21 cellular contexts compared by ENCODE assay signal in the genomic region with DNA sequence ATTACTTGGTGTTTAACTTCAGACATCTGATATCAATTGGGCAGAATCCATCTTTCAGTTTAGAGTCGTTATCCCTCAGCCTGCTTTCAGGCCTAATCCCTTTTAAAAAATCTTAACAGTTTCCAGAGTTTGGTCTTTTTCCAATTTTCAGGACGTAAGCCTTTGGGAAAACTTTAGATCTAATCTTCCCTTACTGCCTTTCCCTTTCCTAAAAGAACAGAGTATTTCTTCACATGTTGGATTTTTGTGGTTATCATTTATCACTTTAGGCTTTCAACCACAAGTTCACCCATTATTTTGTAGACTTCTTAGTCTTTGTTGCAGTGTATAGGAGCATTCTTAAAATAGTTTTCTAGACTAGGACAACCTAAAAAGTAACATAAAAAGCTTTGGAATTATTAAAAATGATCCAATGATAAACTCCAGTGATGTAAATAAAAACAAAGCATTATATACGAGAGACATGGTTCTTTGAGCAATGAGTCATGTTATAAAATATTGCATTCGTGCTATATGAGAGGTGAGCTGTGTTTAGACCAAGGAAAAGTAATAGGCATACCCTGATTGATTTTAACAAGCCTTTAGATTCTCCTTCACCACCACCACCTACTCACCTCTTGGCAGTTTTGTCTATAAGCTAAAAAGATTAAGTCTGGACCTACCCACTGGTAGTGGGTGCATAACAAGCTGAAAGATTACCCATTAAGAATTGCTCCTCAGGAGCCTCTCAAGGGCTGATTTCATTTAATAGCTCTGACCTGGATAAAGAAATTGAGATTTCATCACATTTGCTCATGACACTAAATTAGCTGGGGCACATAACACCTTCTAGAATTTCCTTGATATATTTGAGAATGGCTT.
DNase-seq lines count a peak whose midpoint lies in the region; ATAC-seq and TF ChIP-seq lines count a peak whose summit lies in the region.
"Had no signal": no experiment of that assay in that cellular context is flagged by ENCODE, and none has a peak within 500 bp of the region (broad histone marks: within the 10 kb centered on the region; RNA-seq: fewer than 3 reads in every experiment).

No MANE protein-coding gene starts in this region.

- no peaks in the 10 kb centered on the region for H3K36me3 ChIP-seq in ACC112 (ENCODE audit: insufficient read depth, low read length)
- H3K36me3 ChIP-seq in HEK293 (ENCODE audit: control insufficient read depth in 2 of 2, insufficient read depth in 1 of 2, low read length in 2 of 2): no peaks in the 10 kb centered on the region
- no peaks in the 10 kb centered on the region for H3K36me3 ChIP-seq in lower lobe of right lung
- no peaks in the 10 kb centered on the region for H3K36me3 ChIP-seq in body of pancreas (replicated peaks in 1 of 2; ENCODE audit: insufficient read depth in 1 of 2, low read depth in 2 of 2)
- H3K36me3 ChIP-seq: adrenal gland had no signal

- WGBS in body of pancreas, 2 donors: 45 to 52% methylated on average over 4 of the region's 4 CpGs

- no peak overlapping the region for H3K4me3 ChIP-seq in ACC112 (ENCODE audit: low read depth, low read length)
- H3K4me3 ChIP-seq in HEK293 (ENCODE audit: low read depth, low read length): no peak overlapping the region
- H3K4me3 ChIP-seq in lower lobe of right lung: no peak overlapping the region
- H3K4me3 ChIP-seq in body of pancreas: no peak overlapping the region
- H3K4me3 ChIP-seq: A549, adrenal gland had no signal

- peak overlapping the region; percentile 49 for H3K27ac Mint-ChIP-seq in mesothelial cell of epicardium
- H3K27ac Mint-ChIP-seq: activated CD4-positive, alpha-beta T cell treated with anti-CD3 and anti-CD28 coated beads, Interleukin-2, amount 10 ng/mL, durations not matched to agents 7 days and 5 days; CD14-positive monocyte; naive thymus-derived CD4-positive, alpha-beta T cell; T-cell had no signal

- no peaks in the 10 kb centered on the region for H3K79me2 ChIP-seq in ACC112 (ENCODE audit: control insufficient read depth, insufficient read depth, low read length, unreplicated experiment)

- TF ChIP-seq CTCF in HEK293 (tag by site-specific recombination; IDR thresholded peaks at IDR 0.05) (no peak), mesothelial cell of epicardium (IDR thresholded peaks at IDR 0.05; ENCODE audit: unreplicated experiment) (no peak), lower lobe of right lung (IDR thresholded peaks at IDR 0.05) (no peak), body of pancreas (IDR thresholded peaks at IDR 0.05) (no peak)

- no peak overlapping the region for H3K4me3 Mint-ChIP-seq in mesothelial cell of epicardium
- H3K4me3 Mint-ChIP-seq: activated CD4-positive, alpha-beta T cell treated with anti-CD3 and anti-CD28 coated beads, Interleukin-2, amount 10 ng/mL, durations not matched to agents 7 days and 5 days; CD14-positive monocyte; central memory CD8-positive, alpha-beta T cell; naive thymus-derived CD4-positive, alpha-beta T cell; T-cell had no signal

- POLR2A ChIA-PET in HEK293 (lab: Yijun Ruan, JAX): no interaction called here

- H3K4me1 ChIP-seq in ACC112 (ENCODE audit: control insufficient read depth, insufficient read depth, low read length, unreplicated experiment) (no peaks in the 10 kb centered on the region), HEK293 (ENCODE audit: control insufficient read depth, insufficient read depth, low read length) (no peaks in the 10 kb centered on the region), lower lobe of right lung (no peaks in the 10 kb centered on the region), body of pancreas (no peaks in the 10 kb centered on the region)
- H3K4me1 ChIP-seq: A549, adrenal gland had no signal

- H3K9me3 ChIP-seq in HEK293 (ENCODE audit: control insufficient read depth, insufficient read depth, low read depth, low read length): no peaks in the 10 kb centered on the region
- no peaks in the 10 kb centered on the region for H3K9me3 ChIP-seq in lower lobe of right lung
- H3K9me3 ChIP-seq in body of pancreas: no peaks in the 10 kb centered on the region
- H3K9me3 ChIP-seq: A549, adrenal gland had no signal

- TF ChIP-seq POLR2A in GM18505 (IDR thresholded peaks at IDR 0.05; ENCODE audit: borderline replicate concordance, extremely low read depth, insufficient read depth, insufficient read length) (no peak), body of pancreas (IDR thresholded peaks at IDR 0.05) (no peak)

- no peaks in the 10 kb centered on the region for H3K36me3 Mint-ChIP-seq in mesothelial cell of epicardium
- H3K36me3 Mint-ChIP-seq: CD14-positive monocyte; naive thymus-derived CD4-positive, alpha-beta T cell; T-cell had no signal

- H3K27me3 ChIP-seq in ACC112 (ENCODE audit: insufficient read depth, low read length) (peaks cover 3% of the 10 kb centered on the region; the same call in 1 of the 2 replicates), lower lobe of right lung (ENCODE audit: low read depth) (no peaks in the 10 kb centered on the region), body of pancreas (no peaks in the 10 kb centered on the region)
- H3K27me3 ChIP-seq: adrenal gland had no signal

- H3K27ac ChIP-seq in ACC112 (ENCODE audit: low read depth, low read length) (no peak overlapping the region), HEK293 (ENCODE audit: extremely low read depth, low read depth, low read length) (no peak overlapping the region), lower lobe of right lung (no peak overlapping the region), body of pancreas (no peak overlapping the region)
- H3K27ac ChIP-seq: A549, adrenal gland had no signal

- intact Hi-C loops in lower lobe of right lung (cut with DNase I) (no loop called here), body of pancreas (cut with DNase I) (no loop called here)

- DNase-seq in amniotic epithelial cell (ENCODE audit: low read depth): peak; percentile 86
- DNase-seq in mesothelial cell of epicardium (ENCODE audit: low spot score in 2 of 2, unreplicated experiment in 2 of 2): no peak
- no peak for DNase-seq in lower lobe of right lung
- DNase-seq in iPS-NIHi7 (ENCODE audit: extremely low spot score): no peak
- no peak for DNase-seq in body of pancreas
- DNase-seq: activated CD4-positive, alpha-beta T cell treated with anti-CD3 and anti-CD28 coated beads, Interleukin-2, amount 10 ng/mL, durations not matched to agents 7 days and 5 days; activated CD8-positive, alpha-beta memory T cell treated with anti-CD3 and anti-CD28 coated beads, Interleukin-2, amount 50 U/mL, for 4 hours; activated gamma-delta T cell; adrenal gland; effector CD4-positive, alpha-beta T cell; naive thymus-derived CD4-positive, alpha-beta T cell; NCI-H524; RPMI8226; T-cell had no signal

- ATAC-seq in GM18505 (IDR thresholded peaks at IDR 0.05; ENCODE audit: unreplicated experiment): no peak
- no peak for ATAC-seq in lower lobe of right lung
- no peak for ATAC-seq in body of pancreas
- ATAC-seq: A549; esophagus mucosa; naive thymus-derived CD4-positive, alpha-beta T cell; T-cell had no signal

- CTCF ChIA-PET in HEK293 (lab: Yijun Ruan, JAX): interaction anchor here (0.6 to 3.1 kb wide), 7 partner anchors 9 to 216 kb away, joined by 3 to 16 read pairs (median 4); no protein-coding TSS in a partner anchor

- H2AFZ ChIP-seq in ACC112 (ENCODE audit: low read length, unreplicated experiment): peak overlapping the region; percentile 4

- no peaks in the 10 kb centered on the region for H3K27me3 Mint-ChIP-seq in mesothelial cell of epicardium (ENCODE audit: low read depth)
- H3K27me3 Mint-ChIP-seq: activated CD4-positive, alpha-beta T cell treated with anti-CD3 and anti-CD28 coated beads, Interleukin-2, amount 10 ng/mL, durations not matched to agents 7 days and 5 days had no signal

- H3K4me1 Mint-ChIP-seq in mesothelial cell of epicardium: peaks cover 22% of the 10 kb centered on the region
- H3K4me1 Mint-ChIP-seq: activated CD4-positive, alpha-beta T cell treated with anti-CD3 and anti-CD28 coated beads, Interleukin-2, amount 10 ng/mL, durations not matched to agents 7 days and 5 days; CD14-positive monocyte; central memory CD8-positive, alpha-beta T cell; naive thymus-derived CD4-positive, alpha-beta T cell; T-cell had no signal

- peaks cover 5% of the 10 kb centered on the region for H3K9me3 Mint-ChIP-seq in mesothelial cell of epicardium
- H3K9me3 Mint-ChIP-seq: activated CD4-positive, alpha-beta T cell treated with anti-CD3 and anti-CD28 coated beads, Interleukin-2, amount 10 ng/mL, durations not matched to agents 7 days and 5 days; CD14-positive monocyte; central memory CD8-positive, alpha-beta T cell had no signal

TF ChIP-seq in HEK293, 187 proteins besides CTCF, POLR2A, EP300 and RAD21:
- TF ChIP-seq ZNF16 (tag by site-specific recombination; IDR thresholded peaks at IDR 0.05; ENCODE audit: low read depth) (no peak), ZFHX2 (tag by site-specific recombination; conservative IDR thresholded peaks at IDR 0.05) (peak; percentile 39; the same call in 1 of the 2 replicates)
